1 cellular context compared by ENCODE assay signal in the genomic region with DNA sequence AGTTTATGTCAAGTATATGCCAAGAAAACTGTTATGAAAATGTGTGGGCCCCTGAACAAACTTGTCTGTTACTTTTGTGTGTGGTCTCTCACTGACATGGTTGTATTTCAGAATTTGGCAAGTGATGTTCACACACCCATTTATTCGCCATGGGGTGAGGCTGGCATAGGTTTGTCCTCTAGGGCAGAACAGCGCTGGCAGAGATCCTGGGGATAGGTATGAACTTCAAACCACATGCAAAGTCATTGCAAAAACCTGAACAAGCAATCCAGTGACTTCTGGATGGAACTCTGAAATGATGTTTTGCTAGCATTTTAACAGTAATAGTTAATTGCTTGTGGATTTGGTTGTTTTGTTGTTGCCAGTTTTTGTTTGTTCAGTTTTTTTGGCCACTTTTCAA.
TF ChIP-seq lines count a peak whose summit lies in the region.

No MANE protein-coding gene starts in this region.

TF ChIP-seq in H1, 55 proteins besides CTCF, POLR2A, EP300 and RAD21 (continued from another document):
- no peak for TF ChIP-seq NRF1 (IDR thresholded peaks at IDR 0.05; ENCODE audit: low read depth, low read length)
- TF ChIP-seq, protein P1, sequence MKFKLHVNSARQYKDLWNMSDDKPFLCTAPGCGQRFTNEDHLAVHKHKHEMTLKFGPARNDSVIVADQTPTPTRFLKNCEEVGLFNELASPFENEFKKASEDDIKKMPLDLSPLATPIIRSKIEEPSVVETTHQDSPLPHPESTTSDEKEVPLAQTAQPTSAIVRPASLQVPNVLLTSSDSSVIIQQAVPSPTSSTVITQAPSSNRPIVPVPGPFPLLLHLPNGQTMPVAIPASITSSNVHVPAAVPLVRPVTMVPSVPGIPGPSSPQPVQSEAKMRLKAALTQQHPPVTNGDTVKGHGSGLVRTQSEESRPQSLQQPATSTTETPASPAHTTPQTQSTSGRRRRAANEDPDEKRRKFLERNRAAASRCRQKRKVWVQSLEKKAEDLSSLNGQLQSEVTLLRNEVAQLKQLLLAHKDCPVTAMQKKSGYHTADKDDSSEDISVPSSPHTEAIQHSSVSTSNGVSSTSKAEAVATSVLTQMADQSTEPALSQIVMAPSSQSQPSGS (IDR thresholded peaks at IDR 0.05; ENCODE audit: low read length): no peak
- no peak for TF ChIP-seq TAF7 (optimal IDR thresholded peaks at IDR 0.05; ENCODE audit: borderline replicate concordance, low read depth, low read length)
- no peak for TF ChIP-seq SIRT6 (IDR thresholded peaks at IDR 0.05; ENCODE audit: low read length)
- TF ChIP-seq BCL11A (IDR thresholded peaks at IDR 0.05; ENCODE audit: low read depth in 2 of 2, low read length in 2 of 2): no peak
- no peak for TF ChIP-seq JUN (IDR thresholded peaks at IDR 0.05; ENCODE audit: low read depth, low read length)
- TF ChIP-seq, protein P2, sequence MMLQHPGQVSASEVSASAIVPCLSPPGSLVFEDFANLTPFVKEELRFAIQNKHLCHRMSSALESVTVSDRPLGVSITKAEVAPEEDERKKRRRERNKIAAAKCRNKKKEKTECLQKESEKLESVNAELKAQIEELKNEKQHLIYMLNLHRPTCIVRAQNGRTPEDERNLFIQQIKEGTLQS (IDR thresholded peaks at IDR 0.05; ENCODE audit: insufficient read depth, low read depth, low read length): no peak
